8 cellular contexts compared by ENCODE assay signal in genomic region chr2:105143467-105144127, GRCh38.
DNase-seq lines count a peak whose midpoint lies in the region; TF ChIP-seq lines count a peak whose summit lies in the region.

No MANE protein-coding gene starts in this region.

- intact Hi-C loops in CD14-positive monocyte (cut with micrococcal nuclease) (no loop called here), esophagus muscularis mucosa (cut with DNase I) (no loop called here), ovary (cut with DNase I) (no loop called here)

- H3K27me3 ChIP-seq in esophagus muscularis mucosa (peaks cover 0 to 64% (median 6%) of the 10 kb centered on the region in 4 donors), ovary (no peaks in the 10 kb centered on the region)

- CTCF ChIA-PET in activated CD4-positive, alpha-beta T cell treated with anti-CD3 and anti-CD28 coated beads, Interleukin-2, amount 10 ng/mL, durations not matched to agents 7 days and 5 days (lab: Charles Lee), result no interaction called here

- POLR2A ChIA-PET in activated CD4-positive, alpha-beta T cell treated with anti-CD3 and anti-CD28 coated beads, Interleukin-2, amount 10 ng/mL, durations not matched to agents 7 days and 5 days (lab: Charles Lee), result no interaction called here

- DNase-seq in CD14-positive monocyte (ENCODE audit: low spot score), result no peak
- no peak for DNase-seq in HFF-Myc (ENCODE audit: extremely low read depth, low read depth)
- peak; percentile 57 for DNase-seq in activated CD4-positive, alpha-beta T cell treated with anti-CD3 and anti-CD28 coated beads, Interleukin-2, amount 10 ng/mL, durations not matched to agents 7 days and 5 days
- DNase-seq in esophagus muscularis mucosa (ENCODE audit: extremely low spot score), result peak; percentile 88
- DNase-seq in ovary, result peak; percentile 16 to 49 (median 36)
- no peak for DNase-seq in effector CD4-positive, alpha-beta T cell
- no peak for DNase-seq in GOT3 (lab: John Stamatoyannopoulos, UW)
- DNase-seq in kidney glomerular epithelial cell (lab: John Stamatoyannopoulos, UW), result no peak

- H3K4me3 ChIP-seq in HFF-Myc (replicated peaks; ENCODE audit: low read depth, low read length) (peak overlapping the region; percentile 35), esophagus muscularis mucosa (peak overlapping the region; percentile 36 to 52 (median 40)), ovary (peak overlapping the region; percentile 19)

- TF ChIP-seq POLR2A in esophagus muscularis mucosa (IDR thresholded peaks at IDR 0.05; ENCODE audit: low read depth) (no peak), ovary (IDR thresholded peaks at IDR 0.05) (no peak)

- no peaks in the 10 kb centered on the region for H3K36me3 ChIP-seq in esophagus muscularis mucosa
- no peaks in the 10 kb centered on the region for H3K36me3 ChIP-seq in ovary

- peaks cover 36 to 52% (median 41%) of the 10 kb centered on the region in 3 donors for H3K27me3 Mint-ChIP-seq in CD14-positive monocyte (ENCODE audit: low read depth in 3 of 3)
- peaks cover 41% of the 10 kb centered on the region for H3K27me3 Mint-ChIP-seq in activated CD4-positive, alpha-beta T cell treated with anti-CD3 and anti-CD28 coated beads, Interleukin-2, amount 10 ng/mL, durations not matched to agents 7 days and 5 days

- 7% methylated on average over 23 of the region's 49 CpGs for WGBS in esophagus muscularis mucosa
- 1 to 3% (median 2%) methylated on average over 22 to 49 of the region's 49 CpGs for WGBS in ovary, 3 donors

- no peak overlapping the region for H3K27ac Mint-ChIP-seq in CD14-positive monocyte
- no peak overlapping the region for H3K27ac Mint-ChIP-seq in activated CD4-positive, alpha-beta T cell treated with anti-CD3 and anti-CD28 coated beads, Interleukin-2, amount 10 ng/mL, durations not matched to agents 7 days and 5 days

- H3K9me3 ChIP-seq in esophagus muscularis mucosa, result no peaks in the 10 kb centered on the region
- no peaks in the 10 kb centered on the region for H3K9me3 ChIP-seq in ovary

- H3K27ac ChIP-seq in esophagus muscularis mucosa (replicated peaks in 1 of 4) (no peak overlapping the region), ovary (no peak overlapping the region)

- peaks cover 0 to 4% of the 10 kb centered on the region in 2 donors for H3K36me3 Mint-ChIP-seq in CD14-positive monocyte
- no peaks in the 10 kb centered on the region for H3K36me3 Mint-ChIP-seq in activated CD4-positive, alpha-beta T cell treated with anti-CD3 and anti-CD28 coated beads, Interleukin-2, amount 10 ng/mL, durations not matched to agents 7 days and 5 days (ENCODE audit: low read depth)

- H3K9me3 Mint-ChIP-seq in CD14-positive monocyte, result peaks cover 0 to 7% (median 3%) of the 10 kb centered on the region in 7 donors
- H3K9me3 Mint-ChIP-seq in activated CD4-positive, alpha-beta T cell treated with anti-CD3 and anti-CD28 coated beads, Interleukin-2, amount 10 ng/mL, durations not matched to agents 7 days and 5 days, result no peaks in the 10 kb centered on the region

- H3K4me1 Mint-ChIP-seq in CD14-positive monocyte, result peaks cover 7% of the 10 kb centered on the region
- H3K4me1 Mint-ChIP-seq in activated CD4-positive, alpha-beta T cell treated with anti-CD3 and anti-CD28 coated beads, Interleukin-2, amount 10 ng/mL, durations not matched to agents 7 days and 5 days, result peaks cover 12% of the 10 kb centered on the region

- H3K4me1 ChIP-seq in esophagus muscularis mucosa (peaks cover 0 to 13% (median 12%) of the 10 kb centered on the region in 4 donors), ovary (ENCODE audit: insufficient read depth) (peaks cover 2% of the 10 kb centered on the region)

- H3K4me3 Mint-ChIP-seq in CD14-positive monocyte, result peak overlapping the region; percentile 65 to 86
- peak overlapping the region; percentile 78 for H3K4me3 Mint-ChIP-seq in activated CD4-positive, alpha-beta T cell treated with anti-CD3 and anti-CD28 coated beads, Interleukin-2, amount 10 ng/mL, durations not matched to agents 7 days and 5 days

- TF ChIP-seq CTCF in CD14-positive monocyte (IDR thresholded peaks at IDR 0.05) (no peak), HFF-Myc (IDR thresholded peaks at IDR 0.05; ENCODE audit: low read depth, low read length, missing control alignments) (no peak), esophagus muscularis mucosa (IDR thresholded peaks at IDR 0.05) (no peak), ovary (IDR thresholded peaks at IDR 0.05) (no peak)

- TF ChIP-seq EP300 in esophagus muscularis mucosa (IDR thresholded peaks at IDR 0.05) (no peak), ovary (IDR thresholded peaks at IDR 0.05) (no peak)

Comparison
In these comparisons a context has a peak if more than half of its experiments do, and no peak if none do; other contexts are left out.
1. DNase-seq: peak in activated CD4-positive, alpha-beta T cell treated with anti-CD3 and anti-CD28 coated beads, Interleukin-2, amount 10 ng/mL, durations not matched to agents 7 days and 5 days (single experiment), esophagus muscularis mucosa (single experiment) and ovary (5 of 5); none in CD14-positive monocyte (single experiment), HFF-Myc (single experiment), effector CD4-positive, alpha-beta T cell (single experiment), GOT3 (single experiment) and kidney glomerular epithelial cell (single experiment).
2. Peak in every context shown above with its lines, with median percentiles within 50 percentile points of each other: H3K4me3 ChIP-seq.